Comparison of ENCODE assay signal across 1 cellular context in genomic region chr22:17087176-17088131, GRCh38.
TF ChIP-seq lines count a peak whose summit lies in the region.

No MANE protein-coding gene starts in this region.

TF ChIP-seq in GM23338, 12 proteins besides CTCF, POLR2A, EP300 and RAD21 (continued from another document):
- no peak for TF ChIP-seq ZNF331 (CRISPR knock-in tag; IDR thresholded peaks at IDR 0.05; ENCODE audit: low read depth)
- no peak for TF ChIP-seq JUNB (IDR thresholded peaks at IDR 0.05; ENCODE audit: unreplicated experiment)
- TF ChIP-seq STAT1 (IDR thresholded peaks at IDR 0.05; ENCODE audit: unreplicated experiment), result no peak
- no peak for TF ChIP-seq CREB1 (CRISPR knock-in tag; IDR thresholded peaks at IDR 0.05; ENCODE audit: low read depth)
